8 cellular contexts compared by ENCODE assay signal in the genomic region with DNA sequence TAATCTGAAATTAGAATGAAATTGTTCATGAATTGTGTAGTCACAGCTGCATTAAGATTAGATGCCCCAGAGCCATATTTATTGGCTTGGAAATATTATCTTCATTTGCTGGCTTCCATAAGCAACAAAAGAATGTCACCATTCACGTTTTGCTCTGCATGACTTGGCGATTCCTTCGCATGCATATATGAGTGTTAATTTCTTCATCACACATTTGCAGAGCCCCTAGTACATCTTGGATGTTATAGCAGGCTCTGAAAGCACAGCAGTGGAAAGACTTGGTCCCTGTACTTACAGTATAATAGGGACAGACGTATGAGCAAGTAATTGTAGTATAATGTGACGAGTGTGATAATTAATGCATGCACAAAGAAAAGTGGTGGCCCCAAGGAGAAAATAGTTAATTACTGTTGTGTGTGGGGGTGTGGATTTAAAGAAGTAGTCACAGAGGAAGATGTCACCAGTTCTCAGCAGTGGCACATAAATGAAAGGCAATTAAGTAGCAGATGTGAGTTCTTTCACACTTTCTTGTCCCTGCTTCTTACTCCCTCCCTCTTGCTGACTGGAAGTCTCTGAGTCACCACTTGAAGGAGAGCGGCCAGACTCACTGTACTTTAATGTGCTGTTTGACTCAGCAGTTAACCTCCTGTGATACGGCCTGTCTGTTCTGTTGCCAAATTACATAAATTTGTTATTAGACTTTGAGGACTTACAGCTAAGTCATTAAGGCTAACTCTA. TPM values are rescaled to one million over a fixed set of nuclear protein-coding genes. Genes with fewer than 3 reads are reported as not detected.
DNase-seq lines count a peak whose midpoint lies in the region; FAIRE-seq and TF ChIP-seq lines count a peak whose summit lies in the region.

No MANE protein-coding gene starts in this region.

- peak overlapping the region; percentile 79 for H3K27ac Mint-ChIP-seq in astrocyte (ENCODE audit: unreplicated experiment)

- no peaks in the 10 kb centered on the region for H3K79me2 ChIP-seq in astrocyte (ENCODE audit: insufficient read depth, low read length)

- no peaks in the 10 kb centered on the region for H4K20me1 ChIP-seq in astrocyte (ENCODE audit: insufficient read depth, low read length)

- H3K9ac ChIP-seq in ES-I3 (ENCODE audit: low read depth, low read length) (peak overlapping the region; percentile 17; the same call in 1 of the 2 replicates), astrocyte (ENCODE audit: low read length) (peak overlapping the region; percentile 46)

- peaks cover 34% of the 10 kb centered on the region for H3K4me1 ChIP-seq in ES-I3 (ENCODE audit: insufficient read depth, low read length)
- peaks cover 15% of the 10 kb centered on the region for H3K4me1 ChIP-seq in astrocyte (ENCODE audit: insufficient read depth, low read length)

- H3K9me3 Mint-ChIP-seq in astrocyte (ENCODE audit: unreplicated experiment), result no peaks in the 10 kb centered on the region

- peak; percentile 81 for DNase-seq in NCI-H69 (lab: John Stamatoyannopoulos, UW)
- DNase-seq in astrocyte (ENCODE audit: low read depth), result peak; percentile 93
- DNase-seq in left kidney (ENCODE audit: low read depth, low spot score), result peak; percentile 84
- no peak for DNase-seq in NCI-H1048 (lab: John Stamatoyannopoulos, UW)
- no peak for DNase-seq in NCI-H2107 (lab: John Stamatoyannopoulos, UW)
- DNase-seq in cerebellum (ENCODE audit: low spot score), result no peak
- DNase-seq in NCI-H345 (lab: John Stamatoyannopoulos, UW), result no peak

- no peaks in the 10 kb centered on the region for H3K9me3 ChIP-seq in ES-I3 (ENCODE audit: control insufficient read depth, insufficient read depth, low read length)
- H3K9me3 ChIP-seq in astrocyte (ENCODE audit: insufficient read depth, low read depth, low read length), result no peaks in the 10 kb centered on the region

- no peaks in the 10 kb centered on the region for H3K36me3 Mint-ChIP-seq in astrocyte (ENCODE audit: low read depth, unreplicated experiment)

- peak overlapping the region; percentile 80 for H3K4me2 ChIP-seq in astrocyte (ENCODE audit: low read length)

- H3K27ac ChIP-seq in astrocyte (ENCODE audit: low read depth, low read length), result peak overlapping the region; percentile 34

- no peak for TF ChIP-seq CTCF in astrocyte (IDR thresholded peaks at IDR 0.05; ENCODE audit: insufficient read depth, low read depth, low read length)

- H2AFZ ChIP-seq in astrocyte (ENCODE audit: low read depth, low read length), result no peak overlapping the region

- no peaks in the 10 kb centered on the region for H3K36me3 ChIP-seq in ES-I3 (ENCODE audit: insufficient read depth, low read length)
- no peaks in the 10 kb centered on the region for H3K36me3 ChIP-seq in astrocyte (ENCODE audit: insufficient read depth, low read length)

- H3K4me1 Mint-ChIP-seq in astrocyte (ENCODE audit: low read depth, unreplicated experiment), result peaks cover 60% of the 10 kb centered on the region

- peak; percentile 93 for FAIRE-seq in astrocyte (lab: Jason Lieb, UNC)

- no peaks in the 10 kb centered on the region for H3K27me3 Mint-ChIP-seq in astrocyte (ENCODE audit: low read depth, unreplicated experiment)

- H3K27me3 ChIP-seq in astrocyte (ENCODE audit: insufficient read depth, low read length), result no peaks in the 10 kb centered on the region

- peak overlapping the region; percentile 13 for H3K4me3 ChIP-seq in astrocyte (ENCODE audit: insufficient read depth, low read depth, low read length)

- peak overlapping the region; percentile 36 for H3K4me3 Mint-ChIP-seq in astrocyte (ENCODE audit: unreplicated experiment)

RNA-seq across cellular contexts. Expression of a gene that starts 21.0 kb away (rescaled TPM):
- 1,137 and 1,257 TPM in 2 replicates for total RNA-seq in astrocyte
- total RNA-seq in cerebellum, result 1.8 TPM

Comparison
In these comparisons a context has a peak if more than half of its experiments do, and no peak if none do; other contexts are left out.
1. DNase-seq: peak in NCI-H69 (single experiment), astrocyte (single experiment) and left kidney (single experiment); none in NCI-H1048 (single experiment), NCI-H2107 (single experiment), cerebellum (single experiment) and NCI-H345 (single experiment).
2. RNA of a gene that starts 21.0 kb away (total RNA-seq): 1,137 to 1,257 TPM in astrocyte; 1.8 TPM in cerebellum (single experiment); every median in the first group is over 100 times any median in the second.